Comparison of ENCODE assay signal across 1 cellular context in genomic region chr11:1071571-1072115, GRCh38.
TF ChIP-seq lines count a peak whose summit lies in the region.

No MANE protein-coding gene starts in this region.

TF ChIP-seq in H1, 55 proteins besides CTCF, POLR2A, EP300 and RAD21:
- TF ChIP-seq BACH1 (IDR thresholded peaks at IDR 0.05; ENCODE audit: low read length): no peak
- no peak for TF ChIP-seq SUZ12 (IDR thresholded peaks at IDR 0.05; ENCODE audit: low read length)
TF ChIP-seq in H1: peak in this region for 0.
